In genomic region chr6:156780117-156780641, GRCh38 we compare ENCODE assay signal across 1 cellular context.
TF ChIP-seq lines count a peak whose summit lies in the region.

No MANE protein-coding gene starts in this region.

TF ChIP-seq in HepG2, 621 proteins besides CTCF, POLR2A, EP300 and RAD21 (continued from another document and continues in another):
- TF ChIP-seq ZNF503 (CRISPR knock-in tag; IDR thresholded peaks at IDR 0.05) = no peak
- TF ChIP-seq ZNF263 (CRISPR knock-in tag; IDR thresholded peaks at IDR 0.05) = peak; percentile 20; the same call in 1 of the 2 replicates
- TF ChIP-seq, protein P1, sequence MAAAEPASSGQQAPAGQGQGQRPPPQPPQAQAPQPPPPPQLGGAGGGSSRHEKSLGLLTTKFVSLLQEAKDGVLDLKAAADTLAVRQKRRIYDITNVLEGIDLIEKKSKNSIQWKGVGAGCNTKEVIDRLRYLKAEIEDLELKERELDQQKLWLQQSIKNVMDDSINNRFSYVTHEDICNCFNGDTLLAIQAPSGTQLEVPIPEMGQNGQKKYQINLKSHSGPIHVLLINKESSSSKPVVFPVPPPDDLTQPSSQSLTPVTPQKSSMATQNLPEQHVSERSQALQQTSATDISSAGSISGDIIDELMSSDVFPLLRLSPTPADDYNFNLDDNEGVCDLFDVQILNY (CRISPR knock-in tag; conservative IDR thresholded peaks at IDR 0.05) = no peak
- TF ChIP-seq ZNF766 (CRISPR knock-in tag; IDR thresholded peaks at IDR 0.05; ENCODE audit: borderline replicate concordance) = no peak
- peak; percentile 44; the same call in 1 of the 2 replicates for TF ChIP-seq RFX5 (IDR thresholded peaks at IDR 0.05; ENCODE audit: low read depth, low read length)
- TF ChIP-seq SALL2 (CRISPR knock-in tag; IDR thresholded peaks at IDR 0.05) = no peak
- peak; percentile 32; the same call in 1 of the 2 replicates for TF ChIP-seq MEIS2 (CRISPR knock-in tag; IDR thresholded peaks at IDR 0.05)
- TF ChIP-seq ZNF800 (CRISPR knock-in tag; IDR thresholded peaks at IDR 0.05) = no peak
- TF ChIP-seq ZNF335 (CRISPR knock-in tag; IDR thresholded peaks at IDR 0.05) = no peak
- TF ChIP-seq SIN3B (IDR thresholded peaks at IDR 0.05; ENCODE audit: low read length) = peak; percentile 97
- no peak for TF ChIP-seq SOX5 (CRISPR knock-in tag; IDR thresholded peaks at IDR 0.05; ENCODE audit: borderline replicate concordance)
- TF ChIP-seq EED (CRISPR knock-in tag; IDR thresholded peaks at IDR 0.05) = no peak
- TF ChIP-seq HOXA5 (CRISPR knock-in tag; IDR thresholded peaks at IDR 0.05) = 0 out of 2 replicates have a peak, but pooled peaks have one; percentile 15
- TF ChIP-seq SMYD3 (CRISPR knock-in tag; IDR thresholded peaks at IDR 0.05) = peak; percentile 31; the same call in 1 of the 2 replicates
- no peak for TF ChIP-seq HOXA7 (CRISPR knock-in tag; IDR thresholded peaks at IDR 0.05)
- TF ChIP-seq MZF1 (CRISPR knock-in tag; IDR thresholded peaks at IDR 0.05; ENCODE audit: borderline replicate concordance) = no peak
- no peak for TF ChIP-seq ZNF83 (CRISPR knock-in tag; IDR thresholded peaks at IDR 0.05; ENCODE audit: borderline replicate concordance)
- TF ChIP-seq RBFOX2 (IDR thresholded peaks at IDR 0.05; ENCODE audit: low read depth, low read length) = no peak
- 0 out of 2 replicates have a peak, but pooled peaks have one; percentile 31 for TF ChIP-seq ZFP37 (CRISPR knock-in tag; IDR thresholded peaks at IDR 0.05; ENCODE audit: borderline replicate concordance)
- peak; percentile 33 for TF ChIP-seq ZGPAT (CRISPR knock-in tag; IDR thresholded peaks at IDR 0.05)
- TF ChIP-seq ZNF644 (CRISPR knock-in tag; IDR thresholded peaks at IDR 0.05; ENCODE audit: low read depth) = 0 out of 2 replicates have a peak, but pooled peaks have one; percentile 30
- TF ChIP-seq ZXDC (CRISPR knock-in tag; IDR thresholded peaks at IDR 0.05) = no peak
- TF ChIP-seq ZNF564 (CRISPR knock-in tag; IDR thresholded peaks at IDR 0.05) = no peak
- TF ChIP-seq GLMP (CRISPR knock-in tag; IDR thresholded peaks at IDR 0.05; ENCODE audit: borderline replicate concordance) = no peak
- TF ChIP-seq ZNF781 (CRISPR knock-in tag; IDR thresholded peaks at IDR 0.05; ENCODE audit: borderline replicate concordance, not compliant biosample characterization) = no peak
- no peak for TF ChIP-seq IKZF4 (CRISPR knock-in tag; IDR thresholded peaks at IDR 0.05; ENCODE audit: borderline replicate concordance, low read depth, not compliant biosample characterization)
- TF ChIP-seq SMAD1 (CRISPR knock-in tag; IDR thresholded peaks at IDR 0.05; ENCODE audit: borderline replicate concordance, low read depth) = no peak
- TF ChIP-seq SOX13 (IDR thresholded peaks at IDR 0.05) = no peak
- peak in 1 of 2 experiments; percentile 17; a peak in 1 of 4 replicates for TF ChIP-seq SOX13 (CRISPR knock-in tag; conservative IDR thresholded peaks at IDR 0.05 in 1 of 2, IDR thresholded peaks at IDR 0.05 in 1 of 2)
- TF ChIP-seq ZMYM4 (CRISPR knock-in tag; IDR thresholded peaks at IDR 0.05) = 0 out of 2 replicates have a peak, but pooled peaks have one; percentile 8
- TF ChIP-seq FOXP1 (IDR thresholded peaks at IDR 0.05) = no peak
- peak; percentile 49; the same call in 1 of the 2 replicates for TF ChIP-seq FOXP1 (CRISPR knock-in tag; IDR thresholded peaks at IDR 0.05)
- TF ChIP-seq, protein P2, sequence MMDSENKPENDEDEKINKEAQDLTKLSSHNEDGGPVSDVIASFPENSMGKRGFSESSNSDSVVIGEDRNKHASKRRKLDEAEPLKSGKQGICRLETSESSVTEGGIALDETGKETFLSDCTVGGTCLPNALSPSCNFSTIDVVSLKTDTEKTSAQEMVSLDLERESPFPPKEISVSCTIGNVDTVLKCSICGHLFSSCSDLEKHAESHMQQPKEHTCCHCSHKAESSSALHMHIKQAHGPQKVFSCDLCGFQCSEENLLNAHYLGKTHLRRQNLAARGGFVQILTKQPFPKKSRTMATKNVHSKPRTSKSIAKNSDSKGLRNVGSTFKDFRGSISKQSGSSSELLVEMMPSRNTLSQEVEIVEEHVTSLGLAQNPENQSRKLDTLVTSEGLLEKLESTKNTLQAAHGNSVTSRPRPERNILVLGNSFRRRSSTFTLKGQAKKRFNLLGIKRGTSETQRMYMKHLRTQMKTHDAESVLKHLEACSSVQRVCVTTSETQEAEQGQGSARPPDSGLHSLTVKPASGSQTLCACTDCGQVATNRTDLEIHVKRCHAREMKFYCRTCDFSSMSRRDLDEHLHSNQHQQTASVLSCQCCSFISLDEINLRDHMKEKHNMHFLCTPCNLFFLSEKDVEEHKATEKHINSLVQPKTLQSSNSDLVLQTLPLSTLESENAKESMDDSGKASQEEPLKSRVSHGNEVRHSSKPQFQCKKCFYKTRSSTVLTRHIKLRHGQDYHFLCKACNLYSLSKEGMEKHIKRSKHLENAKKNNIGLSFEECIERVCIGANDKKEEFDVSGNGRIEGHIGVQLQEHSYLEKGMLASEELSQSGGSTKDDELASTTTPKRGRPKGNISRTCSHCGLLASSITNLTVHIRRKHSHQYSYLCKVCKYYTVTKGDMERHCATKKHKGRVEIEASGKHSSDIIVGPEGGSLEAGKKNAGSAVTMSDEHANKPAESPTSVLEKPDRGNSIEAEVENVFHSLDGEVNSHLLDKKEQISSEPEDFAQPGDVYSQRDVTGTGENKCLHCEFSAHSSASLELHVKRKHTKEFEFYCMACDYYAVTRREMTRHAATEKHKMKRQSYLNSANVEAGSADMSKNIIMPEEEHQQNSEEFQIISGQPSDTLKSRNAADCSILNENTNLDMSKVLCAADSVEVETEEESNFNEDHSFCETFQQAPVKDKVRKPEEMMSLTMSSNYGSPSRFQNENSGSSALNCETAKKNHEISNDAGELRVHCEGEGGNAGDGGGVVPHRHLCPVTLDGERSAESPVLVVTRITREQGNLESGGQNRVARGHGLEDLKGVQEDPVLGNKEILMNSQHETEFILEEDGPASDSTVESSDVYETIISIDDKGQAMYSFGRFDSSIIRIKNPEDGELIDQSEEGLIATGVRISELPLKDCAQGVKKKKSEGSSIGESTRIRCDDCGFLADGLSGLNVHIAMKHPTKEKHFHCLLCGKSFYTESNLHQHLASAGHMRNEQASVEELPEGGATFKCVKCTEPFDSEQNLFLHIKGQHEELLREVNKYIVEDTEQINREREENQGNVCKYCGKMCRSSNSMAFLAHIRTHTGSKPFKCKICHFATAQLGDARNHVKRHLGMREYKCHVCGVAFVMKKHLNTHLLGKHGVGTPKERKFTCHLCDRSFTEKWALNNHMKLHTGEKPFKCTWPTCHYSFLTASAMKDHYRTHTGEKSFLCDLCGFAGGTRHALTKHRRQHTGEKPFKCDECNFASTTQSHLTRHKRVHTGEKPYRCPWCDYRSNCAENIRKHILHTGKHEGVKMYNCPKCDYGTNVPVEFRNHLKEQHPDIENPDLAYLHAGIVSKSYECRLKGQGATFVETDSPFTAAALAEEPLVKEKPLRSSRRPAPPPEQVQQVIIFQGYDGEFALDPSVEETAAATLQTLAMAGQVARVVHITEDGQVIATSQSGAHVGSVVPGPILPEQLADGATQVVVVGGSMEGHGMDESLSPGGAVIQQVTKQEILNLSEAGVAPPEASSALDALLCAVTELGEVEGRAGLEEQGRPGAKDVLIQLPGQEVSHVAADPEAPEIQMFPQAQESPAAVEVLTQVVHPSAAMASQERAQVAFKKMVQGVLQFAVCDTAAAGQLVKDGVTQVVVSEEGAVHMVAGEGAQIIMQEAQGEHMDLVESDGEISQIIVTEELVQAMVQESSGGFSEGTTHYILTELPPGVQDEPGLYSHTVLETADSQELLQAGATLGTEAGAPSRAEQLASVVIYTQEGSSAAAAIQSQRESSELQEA (CRISPR knock-in tag; IDR thresholded peaks at IDR 0.05; ENCODE audit: not compliant biosample characterization) = no peak
- TF ChIP-seq TFDP1 (CRISPR knock-in tag; IDR thresholded peaks at IDR 0.05; ENCODE audit: borderline replicate concordance) = peak; percentile 83; the same call in 1 of the 2 replicates
- 0 out of 2 replicates have a peak, but pooled peaks have one; percentile 32 for TF ChIP-seq ZNF205 (CRISPR knock-in tag; IDR thresholded peaks at IDR 0.05)
- peak; percentile 90; the same call in 1 of the 2 replicates for TF ChIP-seq FOXK1 (CRISPR knock-in tag; IDR thresholded peaks at IDR 0.05; ENCODE audit: borderline replicate concordance, low read depth)
- TF ChIP-seq PHF20 (CRISPR knock-in tag; IDR thresholded peaks at IDR 0.05) = no peak
- no peak for TF ChIP-seq HES4 (CRISPR knock-in tag; IDR thresholded peaks at IDR 0.05; ENCODE audit: borderline replicate concordance)
- no peak for TF ChIP-seq ZNF256 (CRISPR knock-in tag; conservative IDR thresholded peaks at IDR 0.05)
- TF ChIP-seq ISL2 (CRISPR knock-in tag; IDR thresholded peaks at IDR 0.05) = no peak
- TF ChIP-seq DMAP1 (CRISPR knock-in tag; IDR thresholded peaks at IDR 0.05) = peak; percentile 44; the same call in 1 of the 2 replicates
- no peak for TF ChIP-seq DPF2 (CRISPR knock-in tag; IDR thresholded peaks at IDR 0.05; ENCODE audit: borderline replicate concordance, low read depth)
- TF ChIP-seq ZNF230 (CRISPR knock-in tag; IDR thresholded peaks at IDR 0.05) = 0 out of 2 replicates have a peak, but pooled peaks have one; percentile 60
- no peak for TF ChIP-seq NFE2L1 (CRISPR knock-in tag; IDR thresholded peaks at IDR 0.05; ENCODE audit: borderline replicate concordance)
- TF ChIP-seq KDM5A (IDR thresholded peaks at IDR 0.05; ENCODE audit: borderline replicate concordance, low read length) = peak; percentile 9; the same call in 1 of the 2 replicates
